18 cellular contexts compared by ENCODE assay signal in genomic region chr3:195794708-195795107, GRCh38. TPM values are rescaled to one million over a fixed set of nuclear protein-coding genes. Genes with fewer than 3 reads are reported as not detected.
"Had no signal": no experiment of that assay in that cellular context is flagged by ENCODE, and none has a peak within 500 bp of the region (broad histone marks: within the 10 kb centered on the region; RNA-seq: fewer than 3 reads in every experiment).

No MANE protein-coding gene starts in this region.

- H3K4me1 ChIP-seq: breast epithelium, left ventricle myocardium inferior had no signal

- H3K27ac ChIP-seq: breast epithelium, left ventricle myocardium inferior had no signal

- H3K27me3 ChIP-seq: breast epithelium had no signal

- DNase-seq: activated CD4-positive, alpha-beta T cell treated with anti-CD3 and anti-CD28 coated beads, Interleukin-2, amount 10 ng/mL, durations not matched to agents 7 days and 5 days; activated CD4-positive, CD25-positive, alpha-beta regulatory T cell; activated naive CD4-positive, alpha-beta T cell; activated naive CD8-positive, alpha-beta T cell treated with anti-CD3 and anti-CD28 coated beads, Interleukin-2, amount 10 ng/mL, durations not matched to agents 7 days and 5 days; anterior cingulate cortex; hippocampal formation; left ventricle myocardium inferior; naive thymus-derived CD8-positive, alpha-beta T cell; retina; small intestine; stimulated activated naive CD8-positive, alpha-beta T cell treated with anti-CD3 and anti-CD28 coated beads, Interleukin-15, Interleukin-2, amounts not matched to agents 100 U/mL and 50 U/mL, for 24 hours; T-helper 2 cell; trophoblast cell had no signal

- H3K36me3 ChIP-seq: breast epithelium, left ventricle myocardium inferior had no signal

- H3K27ac Mint-ChIP-seq: activated naive CD8-positive, alpha-beta T cell treated with anti-CD3 and anti-CD28 coated beads, Interleukin-2, amount 10 ng/mL, durations not matched to agents 7 days and 5 days; activated T-helper 1 cell treated with anti-CD3 and anti-CD28 coated beads, Interleukin-12 subunit alpha, Interleukin-12 subunit beta, Interleukin-2, Interleukin-4 antibody, amounts not matched to agents 30 ng/mL and 10 ng/mL and 1 ng/mL, durations not matched to agents 14 hours and 24 hours and 36 hours; endodermal cell; naive thymus-derived CD8-positive, alpha-beta T cell had no signal

- H3K4me3 ChIP-seq: breast epithelium, left ventricle myocardium inferior had no signal

- ATAC-seq: naive thymus-derived CD8-positive, alpha-beta T cell; stimulated activated naive CD8-positive, alpha-beta T cell treated with anti-CD3 and anti-CD28 coated beads, Interleukin-15, Interleukin-2, amounts not matched to agents 100 U/mL and 50 U/mL, for 24 hours had no signal

- H3K4me3 Mint-ChIP-seq: activated CD4-positive, alpha-beta T cell treated with anti-CD3 and anti-CD28 coated beads, Interleukin-2, amount 10 ng/mL, durations not matched to agents 7 days and 5 days; activated naive CD8-positive, alpha-beta T cell treated with anti-CD3 and anti-CD28 coated beads, Interleukin-2, amount 10 ng/mL, durations not matched to agents 7 days and 5 days; activated T-helper 1 cell treated with anti-CD3 and anti-CD28 coated beads, Interleukin-12 subunit alpha, Interleukin-12 subunit beta, Interleukin-2, Interleukin-4 antibody, amounts not matched to agents 30 ng/mL and 10 ng/mL and 1 ng/mL, durations not matched to agents 14 hours and 24 hours and 36 hours; endodermal cell; naive thymus-derived CD8-positive, alpha-beta T cell had no signal

- H3K36me3 Mint-ChIP-seq: naive thymus-derived CD8-positive, alpha-beta T cell had no signal

RNA-seq across cellular contexts. Expression of gene MUC4, which starts 17.0 kb away (rescaled TPM):
- total RNA-seq: chondrocyte; dermis microvascular lymphatic vessel endothelial cell; naive thymus-derived CD8-positive, alpha-beta T cell had no signal
- polyA plus RNA-seq: naive thymus-derived CD8-positive, alpha-beta T cell had no signal
